9 cellular contexts compared by ENCODE assay signal in the genomic region with DNA sequence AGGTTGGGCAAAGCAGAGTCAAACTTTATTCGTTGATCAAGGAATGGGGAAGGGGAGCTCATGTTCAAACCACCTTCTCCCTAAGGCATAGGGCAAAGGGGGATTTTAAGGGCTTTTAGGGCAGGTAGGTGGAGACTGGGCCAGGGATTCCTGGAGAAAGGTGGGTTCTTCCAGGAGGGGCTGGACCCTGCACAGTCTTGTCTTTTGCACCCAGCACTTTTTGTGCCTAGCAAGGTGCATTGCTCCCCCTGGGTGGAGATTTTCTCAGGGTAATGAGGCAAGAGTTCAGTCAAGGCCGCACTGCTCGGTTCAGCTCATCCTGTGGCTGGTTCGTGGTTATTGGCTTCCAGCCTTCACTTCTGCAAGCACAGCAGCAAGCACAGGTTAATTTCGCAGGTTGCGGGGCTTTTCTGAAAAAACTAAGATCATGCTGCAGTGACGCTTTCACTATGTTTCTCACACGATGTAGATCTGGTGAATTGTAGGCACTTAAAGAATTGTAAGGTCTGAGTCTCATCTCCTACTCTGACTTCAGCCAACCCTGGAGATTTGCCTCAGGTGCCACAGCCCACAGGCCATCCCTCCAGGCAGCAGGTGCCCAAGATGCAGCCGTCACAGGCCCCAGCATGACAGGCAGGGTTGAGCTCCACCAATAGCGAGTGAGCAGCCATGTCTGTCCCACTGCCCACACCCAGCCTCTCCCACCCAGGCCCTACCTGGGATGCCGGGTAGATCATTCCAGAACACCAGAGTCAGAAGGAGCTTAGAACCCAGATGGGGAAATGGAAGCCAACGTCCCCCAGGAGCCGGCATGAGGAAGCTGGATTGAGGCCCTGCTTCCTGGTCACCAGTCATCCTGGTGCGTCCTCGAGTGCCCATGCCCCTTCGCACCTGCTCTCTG. TPM values are rescaled to one million over a fixed set of nuclear protein-coding genes. Genes with fewer than 3 reads are reported as not detected.
DNase-seq lines count a peak whose midpoint lies in the region; ATAC-seq and TF ChIP-seq lines count a peak whose summit lies in the region.
"Had no signal": no experiment of that assay in that cellular context is flagged by ENCODE, and none has a peak within 500 bp of the region (broad histone marks: within the 10 kb centered on the region; RNA-seq: fewer than 3 reads in every experiment).

No MANE protein-coding gene starts in this region.

- H3K4me3 Mint-ChIP-seq in activated CD4-positive, alpha-beta memory T cell treated with anti-CD3 and anti-CD28 coated beads for 36 hours, result peak overlapping the region; percentile 50
- no peak overlapping the region for H3K4me3 Mint-ChIP-seq in glutamatergic neuron (ENCODE audit: unreplicated experiment)

- H3K4me1 Mint-ChIP-seq in activated CD4-positive, alpha-beta memory T cell treated with anti-CD3 and anti-CD28 coated beads for 36 hours (ENCODE audit: low read depth), result peaks cover 72% of the 10 kb centered on the region
- H3K4me1 Mint-ChIP-seq in glutamatergic neuron (ENCODE audit: low read depth, unreplicated experiment), result no peaks in the 10 kb centered on the region

- no peaks in the 10 kb centered on the region for H3K9me3 ChIP-seq in esophagus muscularis mucosa
- H3K9me3 ChIP-seq in thymus (ENCODE audit: control insufficient read depth), result no peaks in the 10 kb centered on the region
- H3K9me3 ChIP-seq: A549 had no signal

- TF ChIP-seq EP300 in esophagus muscularis mucosa (IDR thresholded peaks at IDR 0.05), result no peak

- H3K36me3 ChIP-seq in esophagus muscularis mucosa (no peaks in the 10 kb centered on the region), thymus (ENCODE audit: control insufficient read depth, insufficient read depth) (no peaks in the 10 kb centered on the region)

- CTCF ChIA-PET in activated CD4-positive, alpha-beta memory T cell treated with anti-CD3 and anti-CD28 coated beads for 36 hours (lab: Charles Lee), result interaction anchor here (0.9 to 3.2 kb wide), 5 partner anchors 11 to 189 kb away, joined by 3 to 19 read pairs (median 4); partner anchors contain the start of gene SUN5

- no peaks in the 10 kb centered on the region for H3K27me3 Mint-ChIP-seq in activated CD4-positive, alpha-beta memory T cell treated with anti-CD3 and anti-CD28 coated beads for 36 hours
- peaks cover 2% of the 10 kb centered on the region for H3K27me3 Mint-ChIP-seq in glutamatergic neuron (ENCODE audit: unreplicated experiment)

- POLR2A ChIA-PET in activated CD4-positive, alpha-beta memory T cell treated with anti-CD3 and anti-CD28 coated beads for 36 hours (lab: Charles Lee), result interaction anchor here (1.3 to 2.4 kb wide), 4 partner anchors 9 to 147 kb away, joined by 4 to 8 read pairs (median 6); no protein-coding TSS in a partner anchor

- H3K36me3 Mint-ChIP-seq in activated CD4-positive, alpha-beta memory T cell treated with anti-CD3 and anti-CD28 coated beads for 36 hours, result no peaks in the 10 kb centered on the region
- no peaks in the 10 kb centered on the region for H3K36me3 Mint-ChIP-seq in glutamatergic neuron (ENCODE audit: unreplicated experiment)

- no peak for ATAC-seq in GM21367 (IDR thresholded peaks at IDR 0.05; ENCODE audit: unreplicated experiment)
- ATAC-seq in GM18909 (IDR thresholded peaks at IDR 0.05; ENCODE audit: poor library complexity, unreplicated experiment), result no peak
- ATAC-seq: A549 had no signal

- intact Hi-C loops in activated CD4-positive, alpha-beta memory T cell treated with anti-CD3 and anti-CD28 coated beads for 36 hours (cut with micrococcal nuclease), result loop anchor here (5.0 kb wide), 1 partner anchor 610 kb away; the partner anchor contains the start of gene ASXL1
- intact Hi-C loops in esophagus muscularis mucosa (cut with DNase I), result no loop called here

- H3K27ac ChIP-seq in esophagus muscularis mucosa (replicated peaks in 1 of 4) (no peak overlapping the region), thymus (ENCODE audit: low read depth) (peak overlapping the region; percentile 90)
- H3K27ac ChIP-seq: A549 had no signal

- H3K27me3 ChIP-seq in esophagus muscularis mucosa (peaks cover 0 to 27% (median 0%) of the 10 kb centered on the region in 4 donors), thymus (ENCODE audit: control insufficient read depth, insufficient read depth) (no peaks in the 10 kb centered on the region)

- peak; percentile 77 for DNase-seq in activated CD8-positive, alpha-beta memory T cell treated with anti-CD3 and anti-CD28 coated beads for 24 hours
- no peak for DNase-seq in activated CD8-positive, alpha-beta memory T cell treated with anti-CD3 and anti-CD28 coated beads, Interleukin-2, amount 50 U/mL, for 4 hours
- DNase-seq in activated CD4-positive, alpha-beta memory T cell treated with anti-CD3 and anti-CD28 coated beads for 36 hours, result peak; percentile 84
- peak; percentile 83 for DNase-seq in esophagus muscularis mucosa (ENCODE audit: extremely low spot score)
- no peak for DNase-seq in glutamatergic neuron

- no peak for TF ChIP-seq POLR2A in esophagus muscularis mucosa (IDR thresholded peaks at IDR 0.05; ENCODE audit: low read depth)

- no peak overlapping the region for H3K4me3 ChIP-seq in esophagus muscularis mucosa
- no peak overlapping the region for H3K4me3 ChIP-seq in thymus (ENCODE audit: low read length)
- H3K4me3 ChIP-seq: A549 had no signal

- 79% methylated on average over 16 of the region's 16 CpGs for WGBS in esophagus muscularis mucosa
- 48% methylated on average over 16 of the region's 16 CpGs for WGBS in thymus

- H3K27ac Mint-ChIP-seq in activated CD4-positive, alpha-beta memory T cell treated with anti-CD3 and anti-CD28 coated beads for 36 hours, result no peak overlapping the region
- H3K27ac Mint-ChIP-seq in glutamatergic neuron (ENCODE audit: unreplicated experiment), result no peak overlapping the region

- no peaks in the 10 kb centered on the region for H3K9me3 Mint-ChIP-seq in activated CD4-positive, alpha-beta memory T cell treated with anti-CD3 and anti-CD28 coated beads for 36 hours
- no peaks in the 10 kb centered on the region for H3K9me3 Mint-ChIP-seq in glutamatergic neuron (ENCODE audit: unreplicated experiment)

- TF ChIP-seq CTCF in esophagus muscularis mucosa (IDR thresholded peaks at IDR 0.05), result no peak
- no peak for TF ChIP-seq CTCF in glutamatergic neuron (IDR thresholded peaks at IDR 0.05; ENCODE audit: partially characterized antibody, unreplicated experiment)

- H3K4me1 ChIP-seq in esophagus muscularis mucosa (no peaks in the 10 kb centered on the region), thymus (ENCODE audit: control insufficient read depth, insufficient read depth, low read length) (peaks cover 62% of the 10 kb centered on the region)
- H3K4me1 ChIP-seq: A549 had no signal

RNA-seq across cellular contexts. Expression of gene SUN5, which starts 37.1 kb away (rescaled TPM):
- total RNA-seq in activated CD4-positive, alpha-beta memory T cell treated with anti-CD3 and anti-CD28 coated beads for 36 hours, result not detected
- total RNA-seq in esophagus muscularis mucosa (not detected), glutamatergic neuron (ENCODE audit: unreplicated experiment) (not detected)
- not detected for polyA plus RNA-seq in thymus
- polyA plus RNA-seq: A549 had no signal

RNA-seq across cellular contexts. Expression of gene BPIFB2, which starts 40.4 kb away (rescaled TPM):
- not detected for total RNA-seq in activated CD4-positive, alpha-beta memory T cell treated with anti-CD3 and anti-CD28 coated beads for 36 hours
- not detected for total RNA-seq in esophagus muscularis mucosa
- 0.73 TPM for polyA plus RNA-seq in thymus
- total RNA-seq in glutamatergic neuron (ENCODE audit: unreplicated experiment), result not detected
- polyA plus RNA-seq: A549 had no signal

Comparison
In these comparisons a context has a peak if more than half of its experiments do, and no peak if none do; other contexts are left out.
1. DNase-seq: peak in activated CD8-positive, alpha-beta memory T cell treated with anti-CD3 and anti-CD28 coated beads for 24 hours (single experiment), activated CD4-positive, alpha-beta memory T cell treated with anti-CD3 and anti-CD28 coated beads for 36 hours (single experiment) and esophagus muscularis mucosa (single experiment); none in activated CD8-positive, alpha-beta memory T cell treated with anti-CD3 and anti-CD28 coated beads, Interleukin-2, amount 50 U/mL, for 4 hours (single experiment) and glutamatergic neuron (single experiment).